ENCODE assay signal across 8 cellular contexts in the genomic region with DNA sequence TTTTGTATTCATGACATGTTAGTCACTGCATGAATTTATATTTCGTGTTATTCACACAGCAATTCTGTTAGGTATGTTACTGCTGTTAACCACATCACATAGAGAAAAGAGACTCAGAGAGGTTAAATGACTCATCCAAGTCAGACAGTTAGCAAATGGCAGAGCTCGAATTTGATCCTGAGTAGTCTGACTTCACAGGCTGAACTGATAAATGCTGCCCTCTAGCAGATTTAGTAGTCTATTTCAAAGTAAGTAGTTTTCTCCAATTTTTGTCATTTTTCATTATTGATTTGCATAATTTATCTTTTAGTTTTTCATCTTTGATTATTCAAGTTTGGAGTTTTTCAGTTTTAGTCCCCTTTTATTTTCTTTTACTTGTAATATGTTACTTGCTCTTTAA. TPM values are rescaled to one million over a fixed set of nuclear protein-coding genes. Genes with fewer than 3 reads are reported as not detected.
DNase-seq lines count a peak whose midpoint lies in the region; ATAC-seq and TF ChIP-seq lines count a peak whose summit lies in the region.

No MANE protein-coding gene starts in this region.

- H3K36me3 Mint-ChIP-seq in Calu3 (ENCODE audit: insufficient read depth, unreplicated experiment): no peaks in the 10 kb centered on the region
- H3K36me3 Mint-ChIP-seq in activated naive CD4-positive, alpha-beta T cell treated with anti-CD3 and anti-CD28 coated beads, Interleukin-2, amount 10 ng/mL, durations not matched to agents 7 days and 5 days: peaks cover 8% of the 10 kb centered on the region

- no peaks in the 10 kb centered on the region for H3K9me3 Mint-ChIP-seq in Calu3 (ENCODE audit: low read depth, unreplicated experiment)
- no peaks in the 10 kb centered on the region for H3K9me3 Mint-ChIP-seq in activated naive CD4-positive, alpha-beta T cell treated with anti-CD3 and anti-CD28 coated beads, Interleukin-2, amount 10 ng/mL, durations not matched to agents 7 days and 5 days

- peak; percentile 100 for ATAC-seq in GM18867 (IDR thresholded peaks at IDR 0.05; ENCODE audit: unreplicated experiment)
- peak; percentile 97 for ATAC-seq in HG02943 (IDR thresholded peaks at IDR 0.05; ENCODE audit: low read depth, unreplicated experiment)
- ATAC-seq in left colon: peak; percentile 79

- CTCF ChIA-PET in Calu3 (lab: Charles Lee): interaction anchor here (0.6 to 1.0 kb wide), 3 partner anchors 11 to 842 kb away, joined by 3 read pairs; no protein-coding TSS in a partner anchor
- CTCF ChIA-PET in activated naive CD4-positive, alpha-beta T cell treated with anti-CD3 and anti-CD28 coated beads, Interleukin-2, amount 10 ng/mL, durations not matched to agents 7 days and 5 days (lab: Charles Lee): interaction anchor here (0.6 to 2.5 kb wide), 8 partner anchors 10 to 77 kb away, joined by 3 to 16 read pairs (median 4); no protein-coding TSS in a partner anchor

- intact Hi-C loops in Calu3 (cut with micrococcal nuclease; ENCODE audit: unreplicated experiment) (no loop called here), left colon (cut with DNase I, micrococcal nuclease) (no loop called here)

- H3K4me1 Mint-ChIP-seq in Calu3 (ENCODE audit: low read depth, unreplicated experiment): no peaks in the 10 kb centered on the region
- H3K4me1 Mint-ChIP-seq in activated naive CD4-positive, alpha-beta T cell treated with anti-CD3 and anti-CD28 coated beads, Interleukin-2, amount 10 ng/mL, durations not matched to agents 7 days and 5 days: peaks cover 3% of the 10 kb centered on the region

- no TSS peak for BruUV-seq in Calu3 (replicated peaks; lab: Mats Ljungman, UMichigan)

- TF ChIP-seq CTCF in Calu3 (IDR thresholded peaks at IDR 0.05; ENCODE audit: unreplicated experiment): no peak

- no peak overlapping the region for H3K4me3 Mint-ChIP-seq in Calu3 (ENCODE audit: low read depth, unreplicated experiment)
- H3K4me3 Mint-ChIP-seq in activated naive CD4-positive, alpha-beta T cell treated with anti-CD3 and anti-CD28 coated beads, Interleukin-2, amount 10 ng/mL, durations not matched to agents 7 days and 5 days: no peak overlapping the region

- DNase-seq in Calu3 (peak; percentile 14), NCI-H2171 treated with DMSO at 0.1 percent for 48 hours (lab: John Stamatoyannopoulos, UW) (peak; percentile 45), left colon (no peak), NCI-H526 treated with DMSO at 0.1 percent for 48 hours (lab: John Stamatoyannopoulos, UW) (no peak), putamen (ENCODE audit: low spot score) (no peak)
- peak; percentile 46 for DNase-seq in activated naive CD4-positive, alpha-beta T cell treated with anti-CD3 and anti-CD28 coated beads, Interleukin-2, amount 10 ng/mL, durations not matched to agents 7 days and 5 days

- no peak overlapping the region for H3K27ac Mint-ChIP-seq in Calu3 (ENCODE audit: unreplicated experiment)
- no peak overlapping the region for H3K27ac Mint-ChIP-seq in activated naive CD4-positive, alpha-beta T cell treated with anti-CD3 and anti-CD28 coated beads, Interleukin-2, amount 10 ng/mL, durations not matched to agents 7 days and 5 days

- H3K27me3 Mint-ChIP-seq in Calu3 (ENCODE audit: unreplicated experiment): no peaks in the 10 kb centered on the region
- H3K27me3 Mint-ChIP-seq in activated naive CD4-positive, alpha-beta T cell treated with anti-CD3 and anti-CD28 coated beads, Interleukin-2, amount 10 ng/mL, durations not matched to agents 7 days and 5 days: no peaks in the 10 kb centered on the region

RNA-seq across cellular contexts. Expression of a gene that starts 58.3 kb away (rescaled TPM):
- total RNA-seq in Calu3 (2022) (16.2 and 23.2 TPM in 2 replicates), left colon (10 to 100 TPM; 25.0 to 27.1 TPM)

Comparison
In these comparisons a context has a peak if more than half of its experiments do, and no peak if none do; other contexts are left out.
1. DNase-seq: peak in Calu3 (single experiment), NCI-H2171 treated with DMSO at 0.1 percent for 48 hours (single experiment) and activated naive CD4-positive, alpha-beta T cell treated with anti-CD3 and anti-CD28 coated beads, Interleukin-2, amount 10 ng/mL, durations not matched to agents 7 days and 5 days (single experiment); none in left colon (0 of 2), NCI-H526 treated with DMSO at 0.1 percent for 48 hours (single experiment) and putamen (single experiment).
2. Peak in every context shown above with its lines, with median percentiles within 50 percentile points of each other: ATAC-seq.